In genomic region chr12:45208604-45209487, GRCh38 we compare ENCODE assay signal across 18 cellular contexts. TPM values are rescaled to one million over a fixed set of nuclear protein-coding genes. Genes with fewer than 3 reads are reported as not detected.
DNase-seq lines count a peak whose midpoint lies in the region; ATAC-seq, FAIRE-seq and TF ChIP-seq lines count a peak whose summit lies in the region.
"Had no signal": no experiment of that assay in that cellular context is flagged by ENCODE, and none has a peak within 500 bp of the region (broad histone marks: within the 10 kb centered on the region; RNA-seq: fewer than 3 reads in every experiment).

No MANE protein-coding gene starts in this region.

- H3K9me1 ChIP-seq in keratinocyte (ENCODE audit: control insufficient read depth, extremely low read depth, insufficient read depth, low read length): no peaks in the 10 kb centered on the region

- DNase-seq in Caco-2: no peak
- DNase-seq in astrocyte (ENCODE audit: low read depth): peak; percentile 37
- no peak for DNase-seq in keratinocyte (ENCODE audit: low read depth, low spot score)
- DNase-seq in NOMO-1 treated with dmso at 0.1 percent for 144 hours (lab: John Stamatoyannopoulos, UW; ENCODE audit: unreplicated experiment): no peak
- DNase-seq in activated T-cell treated with anti-CD3 and anti-CD28 coated beads, Interleukin-2, amount 50 U/mL, for 4 hours: no peak
- DNase-seq: activated effector memory CD4-positive, alpha-beta T cell treated with anti-CD3 and anti-CD28 coated beads, Interleukin-2, amount 50 U/mL, for 16 hours; endodermal cell; GF-D8; heart right ventricle; left ventricle myocardium inferior; natural killer cell; NCI-H1048; stimulated activated CD4-positive, alpha-beta T cell treated with anti-CD3 and anti-CD28 coated beads, Interleukin-4, amount 100 ng/mL, for 4 hours; stimulated activated naive B cell treated with anti-CD40 and anti-IgM and Interleukin-4, amounts not matched to agents 10 μg/mL and 1 μg/mL and 100 μg/mL, for 72 hours had no signal

- H3K36me3 Mint-ChIP-seq in Caco-2 (ENCODE audit: insufficient read depth, unreplicated experiment) (no peaks in the 10 kb centered on the region), astrocyte (ENCODE audit: low read depth, unreplicated experiment) (peaks cover 3% of the 10 kb centered on the region)
- peaks cover 3% of the 10 kb centered on the region for H3K36me3 Mint-ChIP-seq in activated T-cell treated with anti-CD3 and anti-CD28 coated beads, Interleukin-2, amount 50 U/mL, for 4 hours (ENCODE audit: insufficient read depth)
- H3K36me3 Mint-ChIP-seq: natural killer cell had no signal

- no peaks in the 10 kb centered on the region for H3K9me3 ChIP-seq in Caco-2
- no peaks in the 10 kb centered on the region for H3K9me3 ChIP-seq in HEK293 (ENCODE audit: control insufficient read depth, insufficient read depth, low read depth, low read length)
- no peaks in the 10 kb centered on the region for H3K9me3 ChIP-seq in astrocyte (ENCODE audit: insufficient read depth, low read depth, low read length)
- no peaks in the 10 kb centered on the region for H3K9me3 ChIP-seq in keratinocyte (ENCODE audit: control insufficient read depth, low read depth, low read length)
- H3K9me3 ChIP-seq: heart right ventricle, left ventricle myocardium inferior had no signal

- dilution Hi-C loops in keratinocyte (cut with MboI; ENCODE audit: extremely low pct_ligation_motif_present, low sequenced_read_pairs): no loop called here

- no peak overlapping the region for H3K4me3 ChIP-seq in Caco-2 (ENCODE audit: low read depth, low read length)
- no peak overlapping the region for H3K4me3 ChIP-seq in HEK293 (ENCODE audit: low read depth, low read length)
- no peak overlapping the region for H3K4me3 ChIP-seq in astrocyte (ENCODE audit: insufficient read depth, low read depth, low read length)
- no peak overlapping the region for H3K4me3 ChIP-seq in keratinocyte (ENCODE audit: control insufficient read depth in 2 of 3, extremely low read depth in 1 of 3, insufficient read depth in 2 of 3, low read depth in 1 of 3, low read length in 3 of 3)
- H3K4me3 ChIP-seq: heart right ventricle, left ventricle myocardium inferior had no signal

- peaks cover 17% of the 10 kb centered on the region for H3K4me1 Mint-ChIP-seq in Caco-2 (ENCODE audit: low read depth, unreplicated experiment)
- peaks cover 7% of the 10 kb centered on the region for H3K4me1 Mint-ChIP-seq in astrocyte (ENCODE audit: low read depth, unreplicated experiment)
- peaks cover 10% of the 10 kb centered on the region for H3K4me1 Mint-ChIP-seq in activated T-cell treated with anti-CD3 and anti-CD28 coated beads, Interleukin-2, amount 50 U/mL, for 4 hours (ENCODE audit: low read depth)
- H3K4me1 Mint-ChIP-seq: endodermal cell had no signal

- no peaks in the 10 kb centered on the region for H4K20me1 ChIP-seq in astrocyte (ENCODE audit: insufficient read depth, low read length)
- no peaks in the 10 kb centered on the region for H4K20me1 ChIP-seq in keratinocyte (ENCODE audit: control insufficient read depth, extremely low read depth, insufficient read depth, low read length)

- H3K9me3 Mint-ChIP-seq in Caco-2 (ENCODE audit: unreplicated experiment) (no peaks in the 10 kb centered on the region), astrocyte (ENCODE audit: unreplicated experiment) (no peaks in the 10 kb centered on the region)
- no peaks in the 10 kb centered on the region for H3K9me3 Mint-ChIP-seq in activated T-cell treated with anti-CD3 and anti-CD28 coated beads, Interleukin-2, amount 50 U/mL, for 4 hours
- H3K9me3 Mint-ChIP-seq: endodermal cell; natural killer cell; stimulated activated naive B cell treated with anti-CD40 and anti-IgM and Interleukin-4, amounts not matched to agents 10 μg/mL and 1 μg/mL and 100 μg/mL, for 72 hours had no signal

- POLR2A ChIA-PET in Caco-2 (lab: Charles Lee): no interaction called here
- POLR2A ChIA-PET in HEK293 (lab: Yijun Ruan, JAX): no interaction called here

- TF ChIP-seq CTCF in Caco-2 (IDR thresholded peaks at IDR 0.05; ENCODE audit: insufficient read depth in 1 of 2, low read depth in 1 of 2, low read length in 1 of 2, severe bottlenecking in 1 of 2, unreplicated experiment in 1 of 2): no peak
- TF ChIP-seq CTCF in HEK293 (tag by site-specific recombination; IDR thresholded peaks at IDR 0.05): no peak
- TF ChIP-seq CTCF in astrocyte (IDR thresholded peaks at IDR 0.05; ENCODE audit: insufficient read depth, low read depth, low read length): no peak
- TF ChIP-seq CTCF in keratinocyte (optimal IDR thresholded peaks at IDR 0.05 in 1 of 3, IDR thresholded peaks at IDR 0.05 in 1 of 3, conservative IDR thresholded peaks at IDR 0.05 in 1 of 3; ENCODE audit: extremely low read depth in 1 of 3, insufficient read depth in 2 of 3, low read length in 3 of 3): no peak

- peak overlapping the region; percentile 4 for H3K27ac Mint-ChIP-seq in Caco-2 (ENCODE audit: unreplicated experiment)
- no peak overlapping the region for H3K27ac Mint-ChIP-seq in astrocyte (ENCODE audit: unreplicated experiment)
- H3K27ac Mint-ChIP-seq: endodermal cell; stimulated activated naive B cell treated with anti-CD40 and anti-IgM and Interleukin-4, amounts not matched to agents 10 μg/mL and 1 μg/mL and 100 μg/mL, for 72 hours had no signal

- H3K36me3 ChIP-seq in Caco-2 (ENCODE audit: control insufficient read depth, insufficient read depth, low read length) (no peaks in the 10 kb centered on the region), HEK293 (ENCODE audit: control insufficient read depth in 2 of 2, insufficient read depth in 1 of 2, low read length in 2 of 2) (no peaks in the 10 kb centered on the region), astrocyte (ENCODE audit: insufficient read depth, low read length) (no peaks in the 10 kb centered on the region), keratinocyte (ENCODE audit: control insufficient read depth in 2 of 2, extremely low read depth in 1 of 2, insufficient read depth in 2 of 2, low read length in 2 of 2) (no peaks in the 10 kb centered on the region)
- H3K36me3 ChIP-seq: heart right ventricle, left ventricle myocardium inferior had no signal

- H3K27ac ChIP-seq in HEK293 (ENCODE audit: extremely low read depth, low read depth, low read length) (no peak overlapping the region), astrocyte (ENCODE audit: low read depth, low read length) (no peak overlapping the region), keratinocyte (ENCODE audit: control insufficient read depth, insufficient read depth, low read length) (no peak overlapping the region)
- H3K27ac ChIP-seq: heart right ventricle, left ventricle myocardium inferior had no signal

- H3K4me1 ChIP-seq in Caco-2: peaks cover 11% of the 10 kb centered on the region
- no peaks in the 10 kb centered on the region for H3K4me1 ChIP-seq in HEK293 (ENCODE audit: control insufficient read depth, insufficient read depth, low read length)
- H3K4me1 ChIP-seq in astrocyte (ENCODE audit: insufficient read depth, low read length): no peaks in the 10 kb centered on the region
- H3K4me1 ChIP-seq in keratinocyte (ENCODE audit: control insufficient read depth, extremely low read depth, insufficient read depth, low read length): peaks cover 7% of the 10 kb centered on the region

- H2AFZ ChIP-seq in astrocyte (ENCODE audit: low read depth, low read length) (no peak overlapping the region), keratinocyte (ENCODE audit: control insufficient read depth, low read length) (no peak overlapping the region)

- intact Hi-C loops in Caco-2 (cut with micrococcal nuclease; ENCODE audit: unreplicated experiment): no loop called here

- no TSS peak for BruUV-seq in Caco-2 (replicated peaks; lab: Mats Ljungman, UMichigan)

- H3K4me2 ChIP-seq in astrocyte (ENCODE audit: low read length) (no peak overlapping the region), keratinocyte (ENCODE audit: control insufficient read depth, extremely low read depth, insufficient read depth, low read depth, low read length) (no peak overlapping the region)

- CTCF ChIA-PET in Caco-2 (lab: Charles Lee) (no interaction called here), HEK293 (lab: Yijun Ruan, JAX) (no interaction called here)

- H3K9ac ChIP-seq in astrocyte (ENCODE audit: low read length) (no peak overlapping the region), keratinocyte (ENCODE audit: control insufficient read depth, extremely low read depth, insufficient read depth, low read length) (no peak overlapping the region)

- H3K79me2 ChIP-seq in astrocyte (ENCODE audit: insufficient read depth, low read length): no peaks in the 10 kb centered on the region
- H3K79me2 ChIP-seq in keratinocyte (ENCODE audit: control insufficient read depth, insufficient read depth, low read length): peaks cover 2% of the 10 kb centered on the region

- H3K27me3 ChIP-seq in Caco-2 (replicated peaks; ENCODE audit: control insufficient read depth, insufficient read depth, low read length) (no peaks in the 10 kb centered on the region), astrocyte (ENCODE audit: insufficient read depth, low read length) (no peaks in the 10 kb centered on the region), keratinocyte (ENCODE audit: control insufficient read depth, extremely low read depth, insufficient read depth, low read length) (no peaks in the 10 kb centered on the region)
- H3K27me3 ChIP-seq: heart right ventricle had no signal

- no peak for FAIRE-seq in astrocyte (lab: Jason Lieb, UNC)
- peak; percentile 60 for FAIRE-seq in keratinocyte (lab: Jason Lieb, UNC)
- FAIRE-seq: H1 had no signal

- ATAC-seq in GM21825 (IDR thresholded peaks at IDR 0.05; ENCODE audit: unreplicated experiment) (no peak), HG02884 (IDR thresholded peaks at IDR 0.05; ENCODE audit: unreplicated experiment) (no peak)
- no peak for ATAC-seq in activated T-cell treated with anti-CD3 and anti-CD28 coated beads, Interleukin-2, amount 50 U/mL, for 4 hours
- ATAC-seq: heart right ventricle, natural killer cell had no signal

- H3K27me3 Mint-ChIP-seq in Caco-2 (ENCODE audit: insufficient read depth, unreplicated experiment) (no peaks in the 10 kb centered on the region), astrocyte (ENCODE audit: low read depth, unreplicated experiment) (no peaks in the 10 kb centered on the region)
- no peaks in the 10 kb centered on the region for H3K27me3 Mint-ChIP-seq in activated T-cell treated with anti-CD3 and anti-CD28 coated beads, Interleukin-2, amount 50 U/mL, for 4 hours (ENCODE audit: low read depth)
- H3K27me3 Mint-ChIP-seq: stimulated activated naive B cell treated with anti-CD40 and anti-IgM and Interleukin-4, amounts not matched to agents 10 μg/mL and 1 μg/mL and 100 μg/mL, for 72 hours had no signal

- H3K4me3 Mint-ChIP-seq in Caco-2 (ENCODE audit: unreplicated experiment): no peak overlapping the region
- H3K4me3 Mint-ChIP-seq in astrocyte (ENCODE audit: unreplicated experiment): no peak overlapping the region
- no peak overlapping the region for H3K4me3 Mint-ChIP-seq in activated T-cell treated with anti-CD3 and anti-CD28 coated beads, Interleukin-2, amount 50 U/mL, for 4 hours
- H3K4me3 Mint-ChIP-seq: endodermal cell; natural killer cell; stimulated activated naive B cell treated with anti-CD40 and anti-IgM and Interleukin-4, amounts not matched to agents 10 μg/mL and 1 μg/mL and 100 μg/mL, for 72 hours had no signal

RNA-seq across cellular contexts. Expression of gene ANO6, which starts 7.0 kb away (rescaled TPM):
- total RNA-seq in Caco-2 (2022) (116 and 126 TPM in 2 replicates), astrocyte (111 and 113 TPM in 2 replicates)
- polyA plus RNA-seq in keratinocyte: 55.4 to 64.3 TPM (median 62.4 TPM) in 3 replicates
- polyA plus RNA-seq in keratinocyte (2011; ENCODE audit: low read depth): 8.8 TPM
- polyA plus RNA-seq in keratinocyte (2011; cell fraction: cytosol; rRNA removed): 33.1 and 59.0 TPM in 2 replicates
- 74.5 and 85.6 TPM in 2 replicates for polyA plus RNA-seq in keratinocyte (2011; cell fraction: nucleus; rRNA removed)
- polyA plus RNA-seq in keratinocyte (2012; ENCODE audit: low replicate concordance): 21.3 and 51.0 TPM in 2 replicates
- 35.5 to 110 TPM (median 88.7 TPM) in 3 replicates for polyA minus RNA-seq in keratinocyte
- 62.7 TPM for polyA minus RNA-seq in keratinocyte (2011; cell fraction: cytosol; rRNA and poly(A)+ RNA removed)
- 108 and 195 TPM in 2 replicates for polyA minus RNA-seq in keratinocyte (2011; cell fraction: nucleus; rRNA and poly(A)+ RNA removed)
- total RNA-seq in activated T-cell treated with anti-CD3 and anti-CD28 coated beads, Interleukin-2, amount 50 U/mL, for 4 hours: 10 to 100 TPM; 13.6 to 18.5 (median 16.3) TPM
